ENCODE assay signal across 28 cellular contexts in the genomic region with DNA sequence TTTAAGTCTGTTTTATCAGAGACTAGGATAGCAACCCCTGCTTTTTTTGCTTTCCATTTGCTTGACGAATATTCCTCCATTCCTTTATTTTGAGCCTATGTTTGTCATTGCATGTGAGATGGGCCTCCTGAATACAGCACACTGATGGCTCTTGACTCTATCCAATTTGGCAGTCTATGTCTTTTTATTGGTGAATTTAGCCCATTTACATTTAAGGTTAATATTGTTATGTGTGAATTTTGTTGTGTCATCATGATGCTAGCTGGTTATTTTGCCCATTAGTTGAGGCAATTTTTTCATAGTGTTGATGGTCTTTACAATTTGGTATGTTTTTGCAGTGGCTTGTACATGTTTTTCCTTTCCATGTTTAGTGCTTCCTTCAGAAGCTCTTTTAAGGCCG. TPM values are rescaled to one million over a fixed set of nuclear protein-coding genes. Genes with fewer than 3 reads are reported as not detected.
"Had no signal": no experiment of that assay in that cellular context is flagged by ENCODE, and none has a peak within 500 bp of the region (broad histone marks: within the 10 kb centered on the region; RNA-seq: fewer than 3 reads in every experiment).

No MANE protein-coding gene starts in this region.

- ATAC-seq: effector memory CD8-positive, alpha-beta T cell; esophagus mucosa; foreskin keratinocyte; gastrocnemius medialis; gastroesophageal sphincter; heart left ventricle; heart right ventricle had no signal

- H3K4me3 ChIP-seq: colonic mucosa, coronary artery, dorsolateral prefrontal cortex, esophagus muscularis mucosa, esophagus squamous epithelium, gastrocnemius medialis, gastroesophageal sphincter, heart left ventricle, heart right ventricle had no signal

- H3K27ac ChIP-seq: colonic mucosa, coronary artery, dorsolateral prefrontal cortex, epithelial cell of prostate, esophagus muscularis mucosa, esophagus squamous epithelium, foreskin keratinocyte, gastrocnemius medialis, gastroesophageal sphincter, heart left ventricle, heart right ventricle had no signal

- H3K9me3 ChIP-seq: colonic mucosa, gastrocnemius medialis had no signal

- DNase-seq: colonic mucosa; cortex of kidney; dermis blood vessel endothelial cell; dorsolateral prefrontal cortex; effector CD4-positive, alpha-beta T cell; effector CD8-positive, alpha-beta T cell; effector memory CD4-positive, alpha-beta T cell; effector memory CD8-positive, alpha-beta T cell; endodermal cell; erythroblast; esophagus squamous epithelium; foreskin fibroblast; foreskin keratinocyte; foreskin melanocyte; gastrocnemius medialis; glutamatergic neuron; head of caudate nucleus; heart left ventricle; heart right ventricle had no signal

- H3K4me1 ChIP-seq: colonic mucosa, esophagus muscularis mucosa, esophagus squamous epithelium, foreskin keratinocyte, gastrocnemius medialis, gastroesophageal sphincter, heart left ventricle, heart right ventricle had no signal

- FAIRE-seq: colon, endometrium, endothelial cell of umbilical vein, frontal cortex had no signal

- H3K27me3 ChIP-seq: colonic mucosa, esophagus muscularis mucosa, foreskin keratinocyte, gastrocnemius medialis, heart left ventricle had no signal

- H3K36me3 ChIP-seq: colonic mucosa, esophagus muscularis mucosa, esophagus squamous epithelium, gastrocnemius medialis, gastroesophageal sphincter, heart left ventricle, heart right ventricle had no signal

RNA-seq across cellular contexts. Expression of gene PDE4B, which starts 50.7 kb away (rescaled TPM):
- total RNA-seq: foreskin keratinocyte had no signal
- polyA plus RNA-seq: foreskin keratinocyte had no signal
